8 cellular contexts compared by ENCODE assay signal in genomic region chr22:42091446-42091764, GRCh38. TPM values are rescaled to one million over a fixed set of nuclear protein-coding genes. Genes with fewer than 3 reads are reported as not detected.
DNase-seq lines count a peak whose midpoint lies in the region; ATAC-seq and TF ChIP-seq lines count a peak whose summit lies in the region.

No MANE protein-coding gene starts in this region.

- no peak for TF ChIP-seq CTCF in liver (IDR thresholded peaks at IDR 0.05; ENCODE audit: low read depth, low read length, missing input control)
- no peak for TF ChIP-seq CTCF in transverse colon (IDR thresholded peaks at IDR 0.05)

- no peaks in the 10 kb centered on the region for H3K27me3 ChIP-seq in liver (ENCODE audit: control insufficient read depth in 4 of 4, insufficient read depth in 4 of 4, low read length in 3 of 4)
- H3K27me3 ChIP-seq in transverse colon, result no peaks in the 10 kb centered on the region

- H3K27me3 Mint-ChIP-seq in activated CD8-positive, alpha-beta memory T cell treated with anti-CD3 and anti-CD28 coated beads, Interleukin-2, amount 10 ng/mL, durations not matched to agents 7 days and 5 days, result no peaks in the 10 kb centered on the region

- peaks cover 24% of the 10 kb centered on the region for H3K36me3 Mint-ChIP-seq in activated CD8-positive, alpha-beta memory T cell treated with anti-CD3 and anti-CD28 coated beads, Interleukin-2, amount 10 ng/mL, durations not matched to agents 7 days and 5 days

- H3K4me1 ChIP-seq in liver (ENCODE audit: control insufficient read depth in 4 of 4, insufficient read depth in 4 of 4, low read length in 3 of 4) (peaks cover 2 to 16% (median 14%) of the 10 kb centered on the region in 4 donors), transverse colon (peaks cover 15 to 28% (median 19%) of the 10 kb centered on the region in 4 donors)

- H3K36me3 ChIP-seq in liver (ENCODE audit: control insufficient read depth in 4 of 4, insufficient read depth in 3 of 4, low read depth in 1 of 4, low read length in 3 of 4) (peaks cover 0 to 9% (median 5%) of the 10 kb centered on the region in 4 donors), transverse colon (peaks cover 0 to 7% (median 2%) of the 10 kb centered on the region in 4 donors)

- WGBS in liver, result 17% methylated on average over 7 of the region's 7 CpGs
- WGBS in transverse colon (ENCODE audit: low coverage in 1 of 2), 2 donors, result 11% methylated on average over 7 of the region's 7 CpGs; no CpG with 5 or more reads in 1 of the 2 donors

- no peak for TF ChIP-seq EP300 in transverse colon (IDR thresholded peaks at IDR 0.05; ENCODE audit: low read depth)

- peak overlapping the region; percentile 90 to 98 for H3K27ac ChIP-seq in liver (ENCODE audit: low read depth in 1 of 2, low read length in 2 of 2)
- H3K27ac ChIP-seq in transverse colon, result peak overlapping the region; percentile 93 to 98 (median 96)

- H3K4me1 Mint-ChIP-seq in activated CD8-positive, alpha-beta memory T cell treated with anti-CD3 and anti-CD28 coated beads, Interleukin-2, amount 10 ng/mL, durations not matched to agents 7 days and 5 days, result peaks cover 30% of the 10 kb centered on the region

- H3K4me3 Mint-ChIP-seq in activated CD8-positive, alpha-beta memory T cell treated with anti-CD3 and anti-CD28 coated beads, Interleukin-2, amount 10 ng/mL, durations not matched to agents 7 days and 5 days, result peak overlapping the region; percentile 85

- no peak for DNase-seq in activated CD8-positive, alpha-beta memory T cell treated with anti-CD3 and anti-CD28 coated beads, Interleukin-2, amount 10 ng/mL, durations not matched to agents 7 days and 5 days
- DNase-seq in activated CD8-positive, alpha-beta memory T cell treated with anti-CD3 and anti-CD28 coated beads for 24 hours, result no peak
- DNase-seq in amniotic epithelial cell (ENCODE audit: low read depth), result peak; percentile 12
- no peak for DNase-seq in transverse colon
- no peak for DNase-seq in DMS 273 (lab: John Stamatoyannopoulos, UW; ENCODE audit: unreplicated experiment)
- DNase-seq in effector CD4-positive, alpha-beta T cell, result no peak

- peaks cover 3% of the 10 kb centered on the region for H3K9me3 Mint-ChIP-seq in activated CD8-positive, alpha-beta memory T cell treated with anti-CD3 and anti-CD28 coated beads, Interleukin-2, amount 10 ng/mL, durations not matched to agents 7 days and 5 days (ENCODE audit: low read depth)

- ATAC-seq in activated CD8-positive, alpha-beta memory T cell treated with anti-CD3 and anti-CD28 coated beads, Interleukin-2, amount 10 ng/mL, durations not matched to agents 7 days and 5 days, result no peak
- no peak for ATAC-seq in GM18867 (IDR thresholded peaks at IDR 0.05; ENCODE audit: unreplicated experiment)

- intact Hi-C loops in transverse colon (cut with DNase I; ENCODE audit: low total_unique reads), result loop anchor here (2.0 kb wide), 1 partner anchor 343 kb away; no protein-coding TSS in a partner anchor

- H3K9ac ChIP-seq in liver (ENCODE audit: low read depth in 1 of 2, low read length in 2 of 2), result peak overlapping the region; percentile 81 to 82

- TF ChIP-seq POLR2A in transverse colon (IDR thresholded peaks at IDR 0.05), result no peak

- in situ Hi-C loops in transverse colon (cut with MboI; ENCODE audit: low pct_ligation_motif_present in 1 of 4, low pct_unique_long_range_greater_than_20kb in 1 of 4, low sequenced_read_pairs in 3 of 4), result loop anchor here in 1 of 4 donors (10.0 kb wide), 1 partner anchor 353 kb away; no protein-coding TSS in a partner anchor

- H3K4me3 ChIP-seq in liver (ENCODE audit: low read depth in 1 of 3, low read length in 3 of 3) (peak overlapping the region; percentile 60 to 73 (median 68)), transverse colon (peak overlapping the region; percentile 4 to 71 (median 50))

- CTCF ChIA-PET in activated CD8-positive, alpha-beta memory T cell treated with anti-CD3 and anti-CD28 coated beads, Interleukin-2, amount 10 ng/mL, durations not matched to agents 7 days and 5 days (lab: Charles Lee), result interaction anchor here (0.6 to 5.0 kb wide), 38 partner anchors 8 to 384 kb away, joined by 3 to 56 read pairs (median 5); partner anchors contain the start of genes CENPM, PHETA2 and SMDT1

- TF ChIP-seq RAD21 in liver (IDR thresholded peaks at IDR 0.05), result no peak

- peak overlapping the region; percentile 99 for H3K27ac Mint-ChIP-seq in activated CD8-positive, alpha-beta memory T cell treated with anti-CD3 and anti-CD28 coated beads, Interleukin-2, amount 10 ng/mL, durations not matched to agents 7 days and 5 days

- H3K9me3 ChIP-seq in liver (ENCODE audit: control insufficient read depth in 4 of 4, low read length in 3 of 4), result no peaks in the 10 kb centered on the region
- H3K9me3 ChIP-seq in transverse colon, result no peaks in the 10 kb centered on the region

TF ChIP-seq in liver, 16 proteins besides CTCF, POLR2A, EP300 and RAD21:
- TF ChIP-seq FOXA2 (IDR thresholded peaks at IDR 0.05) (peak; percentile 68), NR2F2 (IDR thresholded peaks at IDR 0.05) (no peak)
- TF ChIP-seq, protein P1, sequence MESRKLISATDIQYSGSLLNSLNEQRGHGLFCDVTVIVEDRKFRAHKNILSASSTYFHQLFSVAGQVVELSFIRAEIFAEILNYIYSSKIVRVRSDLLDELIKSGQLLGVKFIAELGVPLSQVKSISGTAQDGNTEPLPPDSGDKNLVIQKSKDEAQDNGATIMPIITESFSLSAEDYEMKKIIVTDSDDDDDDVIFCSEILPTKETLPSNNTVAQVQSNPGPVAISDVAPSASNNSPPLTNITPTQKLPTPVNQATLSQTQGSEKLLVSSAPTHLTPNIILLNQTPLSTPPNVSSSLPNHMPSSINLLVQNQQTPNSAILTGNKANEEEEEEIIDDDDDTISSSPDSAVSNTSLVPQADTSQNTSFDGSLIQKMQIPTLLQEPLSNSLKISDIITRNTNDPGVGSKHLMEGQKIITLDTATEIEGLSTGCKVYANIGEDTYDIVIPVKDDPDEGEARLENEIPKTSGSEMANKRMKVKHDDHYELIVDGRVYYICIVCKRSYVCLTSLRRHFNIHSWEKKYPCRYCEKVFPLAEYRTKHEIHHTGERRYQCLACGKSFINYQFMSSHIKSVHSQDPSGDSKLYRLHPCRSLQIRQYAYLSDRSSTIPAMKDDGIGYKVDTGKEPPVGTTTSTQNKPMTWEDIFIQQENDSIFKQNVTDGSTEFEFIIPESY (IDR thresholded peaks at IDR 0.05), result no peak

RNA-seq across cellular contexts. Expression of gene NDUFA6, which starts 0.8 kb away (rescaled TPM):
- total RNA-seq in activated CD8-positive, alpha-beta memory T cell treated with anti-CD3 and anti-CD28 coated beads, Interleukin-2, amount 10 ng/mL, durations not matched to agents 7 days and 5 days, result 10 to 100 TPM; 75.9 to 91.6 TPM
- total RNA-seq in liver (10 to 100 TPM; 43.7 to 45.4 TPM), transverse colon (100 to 1,000 TPM in 1 of 4 donors, 10 to 100 TPM in 3; 17.2 to 723 (median 88.7) TPM)
- polyA plus RNA-seq in liver, result 100 to 1,000 TPM in 1 of 2 donors, 10 to 100 TPM in 1; 67.7 to 235 TPM

RNA-seq across cellular contexts. Expression of gene SMDT1, which starts 11.9 kb away (rescaled TPM):
- total RNA-seq in activated CD8-positive, alpha-beta memory T cell treated with anti-CD3 and anti-CD28 coated beads, Interleukin-2, amount 10 ng/mL, durations not matched to agents 7 days and 5 days, result 10 to 100 TPM; 60.4 to 72.1 TPM
- total RNA-seq in liver (1 to 10 TPM; 7.2 to 8.9 TPM), transverse colon (10 to 100 TPM in 3 of 4 donors, 1 to 10 TPM in 1; 4.8 to 44.9 (median 18.8) TPM)
- 100 to 1,000 TPM in 1 of 2 donors, 10 to 100 TPM in 1; 70.9 to 115 TPM for polyA plus RNA-seq in liver

RNA-seq across cellular contexts. Expression of gene PHETA2, which starts 17.4 kb away (rescaled TPM):
- 1 to 10 TPM; 2.0 to 2.5 TPM for total RNA-seq in activated CD8-positive, alpha-beta memory T cell treated with anti-CD3 and anti-CD28 coated beads, Interleukin-2, amount 10 ng/mL, durations not matched to agents 7 days and 5 days
- 1 to 10 TPM; 1.8 to 5.1 TPM for total RNA-seq in liver
- polyA plus RNA-seq in liver, result 1 to 10 TPM in 1 of 2 donors, under 1 TPM in 1; 0.89 to 1.3 TPM
- total RNA-seq in transverse colon, result 10 to 100 TPM in 3 of 4 donors, 1 to 10 TPM in 1; 6.4 to 17.6 (median 12.7) TPM

RNA-seq across cellular contexts. Expression of gene NAGA, which starts 20.8 kb away (rescaled TPM):
- total RNA-seq in activated CD8-positive, alpha-beta memory T cell treated with anti-CD3 and anti-CD28 coated beads, Interleukin-2, amount 10 ng/mL, durations not matched to agents 7 days and 5 days, result 10 to 100 TPM; 23.1 to 27.1 TPM
- 10 to 100 TPM; 28.4 to 33.9 TPM for total RNA-seq in liver
- polyA plus RNA-seq in liver, result 10 to 100 TPM; 12.8 to 19.4 TPM
- 100 to 1,000 TPM in 2 of 4 donors, 10 to 100 TPM in 2; 48.3 to 120 (median 96.0) TPM for total RNA-seq in transverse colon

RNA-seq across cellular contexts. Expression of gene CYP2D6, which starts 39.2 kb away (rescaled TPM):
- total RNA-seq in activated CD8-positive, alpha-beta memory T cell treated with anti-CD3 and anti-CD28 coated beads, Interleukin-2, amount 10 ng/mL, durations not matched to agents 7 days and 5 days, result 1 to 10 TPM; 2.3 to 2.5 TPM
- total RNA-seq in liver, result 100 to 1,000 TPM in 1 of 2 donors, 10 to 100 TPM in 1; 23.8 to 236 TPM
- polyA plus RNA-seq in liver, result 100 to 1,000 TPM; 175 to 486 TPM
- total RNA-seq in transverse colon, result 1 to 10 TPM; 1.2 to 9.7 (median 3.3) TPM
